Comparison of ENCODE assay signal across 10 cellular contexts in the genomic region with DNA sequence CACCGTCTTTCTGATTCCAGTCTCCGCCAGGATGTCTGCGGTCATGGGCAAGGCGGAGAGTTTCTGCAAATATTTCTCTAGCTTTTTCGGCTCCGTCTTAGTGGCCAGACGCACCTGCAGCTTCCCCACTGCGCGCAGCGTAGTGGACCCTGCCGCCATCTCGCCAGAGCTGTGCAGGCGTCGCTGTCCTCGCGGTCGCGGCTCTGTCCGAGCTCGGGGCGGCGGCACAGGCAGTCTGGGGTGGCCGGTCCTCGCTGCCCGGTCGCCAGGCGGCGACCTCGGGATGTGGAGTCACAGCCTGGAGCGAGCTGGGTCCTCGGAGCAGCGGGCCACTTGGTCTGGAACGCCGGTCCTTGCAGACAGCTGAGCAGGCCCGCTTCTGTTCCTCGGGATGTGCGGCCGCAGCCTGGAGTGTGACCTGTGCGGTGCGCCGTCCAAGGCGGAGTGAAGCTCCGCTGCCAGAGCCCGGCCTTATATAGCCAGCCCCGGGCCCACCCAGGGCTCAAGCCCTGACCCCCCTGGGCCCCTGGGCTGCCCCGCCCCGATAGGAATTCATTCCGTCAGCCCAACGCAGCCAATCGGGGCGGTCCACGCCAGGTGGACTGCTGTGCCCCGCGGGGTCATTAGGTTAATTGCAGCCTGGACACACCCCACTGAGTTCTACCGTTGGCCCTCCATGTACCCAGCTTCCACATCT. TPM values are rescaled to one million over a fixed set of nuclear protein-coding genes. Genes with fewer than 3 reads are reported as not detected.
A peak's percentile ranks its signal among the peaks of the same experiment; 100 is the strongest.
DNase-seq lines count a peak whose midpoint lies in the region; ATAC-seq and TF ChIP-seq lines count a peak whose summit lies in the region.
"Not testable (repeated sequence)": the region's sequence is repeated elsewhere in the genome, so short reads cannot be mapped to it uniquely, and the experiment has no call there.
"Had no signal": no experiment of that assay in that cellular context is flagged by ENCODE, and none has a peak within 500 bp of the region (broad histone marks: within the 10 kb centered on the region; RNA-seq: fewer than 3 reads in every experiment).

No MANE protein-coding gene starts in this region.

- H3K9me3 ChIP-seq in CD4-positive, CD25-positive, alpha-beta regulatory T cell (ENCODE audit: control insufficient read depth in 2 of 2, low read length in 2 of 2); gastroesophageal sphincter; right lobe of liver: not testable (repeated sequence)

- not testable (repeated sequence) for H3K27ac ChIP-seq in CD4-positive, CD25-positive, alpha-beta regulatory T cell (ENCODE audit: insufficient read depth, low read length, poor library complexity, severe bottlenecking); gastroesophageal sphincter; right lobe of liver

- H3K9me3 Mint-ChIP-seq in CD4-positive, CD25-positive, alpha-beta regulatory T cell; activated T-helper 17 cell treated with anti-CD3 and anti-CD28 coated beads, Interleukin-2, amount 50 U/mL, for 72 hours; natural killer cell treated with Interleukin-12 subunit alpha and Interleukin-12 subunit beta and Interleukin-15 and Interleukin-18, amount 100 ng/mL, for 72 hours: not testable (repeated sequence)

- DNase-seq in CD4-positive, CD25-positive, alpha-beta regulatory T cell; left ventricle myocardium superior; right lobe of liver; natural killer cell treated with Interleukin-12 subunit alpha and Interleukin-12 subunit beta and Interleukin-15 and Interleukin-18, amount 100 ng/mL, for 72 hours (ENCODE audit: low spot score); stimulated activated naive CD8-positive, alpha-beta T cell treated with anti-CD3 and anti-CD28 coated beads, Interleukin-15, Interleukin-2, amounts not matched to agents 100 U/mL and 50 U/mL, for 24 hours: not testable (repeated sequence)

- not testable (repeated sequence) for H3K27ac Mint-ChIP-seq in CD4-positive, CD25-positive, alpha-beta regulatory T cell; activated T-helper 17 cell treated with anti-CD3 and anti-CD28 coated beads, Interleukin-2, amount 50 U/mL, for 72 hours; natural killer cell treated with Interleukin-12 subunit alpha and Interleukin-12 subunit beta and Interleukin-15 and Interleukin-18, amount 100 ng/mL, for 72 hours

- TF ChIP-seq EP300 in gastroesophageal sphincter (IDR thresholded peaks at IDR 0.05): not testable (repeated sequence)

- TF ChIP-seq CTCF in gastroesophageal sphincter (IDR thresholded peaks at IDR 0.05); right lobe of liver (IDR thresholded peaks at IDR 0.05): not testable (repeated sequence)

- H3K4me1 ChIP-seq in CD4-positive, CD25-positive, alpha-beta regulatory T cell (ENCODE audit: control insufficient read depth, insufficient read depth, low read length, poor library complexity, severe bottlenecking); gastroesophageal sphincter; right lobe of liver: not testable (repeated sequence)

- H3K36me3 Mint-ChIP-seq in CD4-positive, CD25-positive, alpha-beta regulatory T cell; activated T-helper 17 cell treated with anti-CD3 and anti-CD28 coated beads, Interleukin-2, amount 50 U/mL, for 72 hours (ENCODE audit: low read depth); natural killer cell treated with Interleukin-12 subunit alpha and Interleukin-12 subunit beta and Interleukin-15 and Interleukin-18, amount 100 ng/mL, for 72 hours: not testable (repeated sequence)

- H3K4me3 Mint-ChIP-seq in CD4-positive, CD25-positive, alpha-beta regulatory T cell; activated T-helper 17 cell treated with anti-CD3 and anti-CD28 coated beads, Interleukin-2, amount 50 U/mL, for 72 hours; natural killer cell treated with Interleukin-12 subunit alpha and Interleukin-12 subunit beta and Interleukin-15 and Interleukin-18, amount 100 ng/mL, for 72 hours: not testable (repeated sequence)

- H3K4me1 Mint-ChIP-seq in CD4-positive, CD25-positive, alpha-beta regulatory T cell; activated T-helper 17 cell treated with anti-CD3 and anti-CD28 coated beads, Interleukin-2, amount 50 U/mL, for 72 hours; natural killer cell treated with Interleukin-12 subunit alpha and Interleukin-12 subunit beta and Interleukin-15 and Interleukin-18, amount 100 ng/mL, for 72 hours (ENCODE audit: low read depth in 2 of 2): not testable (repeated sequence)

- H3K27me3 ChIP-seq in CD4-positive, CD25-positive, alpha-beta regulatory T cell (ENCODE audit: control insufficient read depth, insufficient read depth, low read length); gastroesophageal sphincter; right lobe of liver: not testable (repeated sequence)

- intact Hi-C loops in left ventricle myocardium superior (cut with micrococcal nuclease); right lobe of liver (cut with DNase I): not testable (repeated sequence)

- not testable (repeated sequence) for H3K36me3 ChIP-seq in CD4-positive, CD25-positive, alpha-beta regulatory T cell (ENCODE audit: control insufficient read depth, insufficient read depth, low read length); gastroesophageal sphincter; right lobe of liver

- ATAC-seq in CD4-positive, CD25-positive, alpha-beta regulatory T cell (ENCODE audit: low read depth in 2 of 2): peak; percentile 7 to 15
- ATAC-seq in activated T-helper 17 cell treated with anti-CD3 and anti-CD28 coated beads, Interleukin-2, amount 50 U/mL, for 72 hours (replicated peaks): peak; percentile 14
- ATAC-seq in gastroesophageal sphincter (peak; percentile 34), left ventricle myocardium superior (peak; percentile 22), right lobe of liver (peak; percentile 3 to 39 (median 12))
- peak; percentile 34 to 55 for ATAC-seq in natural killer cell treated with Interleukin-12 subunit alpha and Interleukin-12 subunit beta and Interleukin-15 and Interleukin-18, amount 100 ng/mL, for 72 hours
- peak; percentile 58 for ATAC-seq in stimulated activated naive CD8-positive, alpha-beta T cell treated with anti-CD3 and anti-CD28 coated beads, Interleukin-15, Interleukin-2, amounts not matched to agents 100 U/mL and 50 U/mL, for 24 hours

- WGBS in gastroesophageal sphincter (ENCODE audit: low coverage in 1 of 2), 2 donors: no CpG with 5 or more reads among the region's 55 CpGs
- no CpG with 5 or more reads among the region's 55 CpGs for WGBS in right lobe of liver (ENCODE audit: insufficient coverage, low coverage, low lambda C conversion rate, missing lambda C conversion rate)

- not testable (repeated sequence) for H3K27me3 Mint-ChIP-seq in CD4-positive, CD25-positive, alpha-beta regulatory T cell; activated T-helper 17 cell treated with anti-CD3 and anti-CD28 coated beads, Interleukin-2, amount 50 U/mL, for 72 hours; natural killer cell treated with Interleukin-12 subunit alpha and Interleukin-12 subunit beta and Interleukin-15 and Interleukin-18, amount 100 ng/mL, for 72 hours

- not testable (repeated sequence) for H3K4me3 ChIP-seq in CD4-positive, CD25-positive, alpha-beta regulatory T cell (ENCODE audit: low read depth, low read length); gastroesophageal sphincter; right lobe of liver

- TF ChIP-seq POLR2A in gastroesophageal sphincter (IDR thresholded peaks at IDR 0.05); right lobe of liver (IDR thresholded peaks at IDR 0.05): not testable (repeated sequence)

RNA-seq across cellular contexts. Expression of gene ELOA2, which starts 11.5 kb away (rescaled TPM):
- total RNA-seq in CD4-positive, CD25-positive, alpha-beta regulatory T cell: not detected
- polyA plus RNA-seq in CD4-positive, CD25-positive, alpha-beta regulatory T cell: not detected
- total RNA-seq in activated T-helper 17 cell treated with anti-CD3 and anti-CD28 coated beads, Interleukin-2, amount 50 U/mL, for 72 hours: not detected
- not detected for total RNA-seq in gastroesophageal sphincter
- not detected for total RNA-seq in left ventricle myocardium superior
- not detected for total RNA-seq in right lobe of liver
- not detected for total RNA-seq in natural killer cell treated with Interleukin-12 subunit alpha and Interleukin-12 subunit beta and Interleukin-15 and Interleukin-18, amount 100 ng/mL, for 72 hours
- total RNA-seq: H4, IMR-90 had no signal
- polyA plus RNA-seq: BJ, IMR-90 had no signal
